In the genomic region with DNA sequence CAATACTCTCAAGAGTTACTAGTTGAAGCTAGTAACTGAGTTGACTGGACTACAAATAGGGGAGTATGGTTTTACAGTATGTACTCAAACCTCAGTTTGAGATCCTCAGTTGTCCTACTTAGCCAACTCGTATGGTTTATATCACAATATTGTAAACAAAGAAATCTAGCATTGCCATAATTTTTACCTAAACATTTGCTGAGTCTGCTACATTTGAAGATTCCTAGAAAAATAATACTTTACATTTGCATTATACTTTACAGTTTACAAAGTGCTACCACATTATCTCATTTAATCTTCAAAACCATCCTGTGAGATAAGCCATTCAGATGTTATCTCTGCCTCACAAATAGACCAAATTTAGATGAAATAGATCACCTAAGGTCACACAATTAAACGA, we compare ENCODE assay signal across 18 cellular contexts. TPM values are rescaled to one million over a fixed set of nuclear protein-coding genes. Genes with fewer than 3 reads are reported as not detected.
A peak's percentile ranks its signal among the peaks of the same experiment; 100 is the strongest.
DNase-seq lines count a peak whose midpoint lies in the region; ATAC-seq, FAIRE-seq and TF ChIP-seq lines count a peak whose summit lies in the region.
"Had no signal": no experiment of that assay in that cellular context is flagged by ENCODE, and none has a peak within 500 bp of the region (broad histone marks: within the 10 kb centered on the region; RNA-seq: fewer than 3 reads in every experiment).

No MANE protein-coding gene starts in this region.

- H3K27me3 Mint-ChIP-seq in WTC11 (ENCODE audit: low read depth): no peaks in the 10 kb centered on the region
- H3K27me3 Mint-ChIP-seq: CD4-positive, CD25-positive, alpha-beta regulatory T cell had no signal

- dilution Hi-C loops in IMR-90 (cut with HindIII; ENCODE audit: low sequenced_read_pairs, unreplicated experiment): no loop called here

- peaks cover 55% of the 10 kb centered on the region for H4K20me1 ChIP-seq in IMR-90 (ENCODE audit: insufficient read depth, low read length)

- no peak overlapping the region for H3K56ac ChIP-seq in IMR-90 (ENCODE audit: extremely low read depth, insufficient read depth, low read length)

- H3K9ac ChIP-seq in IMR-90 (ENCODE audit: low read depth, low read length) (no peak overlapping the region), parathyroid adenoma (no peak overlapping the region)
- H3K9ac ChIP-seq: BLaER1 had no signal

- no peaks in the 10 kb centered on the region; the same call in none of the 2 replicates for H3K9me1 ChIP-seq in IMR-90 (ENCODE audit: insufficient read depth, low read length)

- H2AK9ac ChIP-seq in IMR-90 (replicated peaks; ENCODE audit: low read depth, low read length, poor library complexity): no peak overlapping the region

- H2BK20ac ChIP-seq in IMR-90 (ENCODE audit: low read depth, low read length): no peak overlapping the region

- FAIRE-seq in A549 (lab: Jason Lieb, UNC): peak; percentile 32
- FAIRE-seq: D721Med had no signal

- H3K14ac ChIP-seq in IMR-90 (replicated peaks; ENCODE audit: low read depth, low read length): no peak overlapping the region

- WGBS in A549 (ENCODE audit: missing lambda C conversion rate): 70% methylated on average over 2 of the region's 2 CpGs
- no CpG with 5 or more reads among the region's 2 CpGs for WGBS in IMR-90 (ENCODE audit: extremely low coverage in 2 of 2, insufficient read length in 1 of 2), 2 experiments

- H3K9me3 ChIP-seq in A549: no peaks in the 10 kb centered on the region
- H3K9me3 ChIP-seq in IMR-90 (ENCODE audit: control insufficient read depth, insufficient read depth, low read length): no peaks in the 10 kb centered on the region
- no peaks in the 10 kb centered on the region for H3K9me3 ChIP-seq in parathyroid adenoma (ENCODE audit: control insufficient read depth, low read length)
- no peaks in the 10 kb centered on the region for H3K9me3 ChIP-seq in tibial artery
- H3K9me3 ChIP-seq: BLaER1 had no signal

- H3K4me1 ChIP-seq in A549 (peaks cover 17% of the 10 kb centered on the region), IMR-90 (ENCODE audit: control insufficient read depth, insufficient read depth, low read length) (peaks cover 4% of the 10 kb centered on the region; the same call in 1 of the 2 replicates), parathyroid adenoma (peaks cover 12% of the 10 kb centered on the region), tibial artery (peaks cover 0 to 17% (median 11%) of the 10 kb centered on the region in 4 donors)

- DNase-seq in A549 (ENCODE audit: low read depth in 1 of 2, low spot score in 1 of 2) (no peak), IMR-90 (no peak), WTC11 (ENCODE audit: low spot score) (no peak), tibial artery (no peak), NCI-H2081 (lab: John Stamatoyannopoulos, UW) (no peak)
- DNase-seq: 8988T, NCI-H1436, NCI-H187, NCI-H2171 treated with DMSO at 0.1 percent for 48 hours, NCI-H345, NCI-H524, NCI-H774 had no signal

- H4K8ac ChIP-seq in IMR-90 (ENCODE audit: low read depth in 2 of 2, low read length in 2 of 2): no peak overlapping the region

- H3K27ac ChIP-seq in A549 (no peak overlapping the region), IMR-90 (ENCODE audit: insufficient read depth, low read length) (no peak overlapping the region), parathyroid adenoma (no peak overlapping the region), tibial artery (no peak overlapping the region)
- H3K27ac ChIP-seq: BLaER1 had no signal

- POLR2A ChIA-PET in A549 (lab: Yijun Ruan, JAX) (interaction anchor here (1.6 kb wide), 1 partner anchor 36 kb away, joined by 9 read pairs; the partner anchor contains the start of gene NFE2L1), IMR-90 (lab: Charles Lee; ENCODE audit: unreplicated experiment) (no interaction called here), WTC11 (lab: Charles Lee) (interaction anchor here (1.1 kb wide), 1 partner anchor 16 kb away, joined by 3 read pairs; the partner anchor contains the start of gene CBX1)

- ATAC-seq in A549 (no peak), IMR-90 (ENCODE audit: low read depth) (no peak), WTC11 (no peak), GM19395 (IDR thresholded peaks at IDR 0.05; ENCODE audit: unreplicated experiment) (no peak)

- H3K36me3 ChIP-seq in IMR-90 (ENCODE audit: control insufficient read depth, insufficient read depth, low read length) (peaks cover 2% of the 10 kb centered on the region; the same call in 1 of the 2 replicates), parathyroid adenoma (ENCODE audit: control insufficient read depth, insufficient read depth, low read length) (no peaks in the 10 kb centered on the region), tibial artery (no peaks in the 10 kb centered on the region)

- no peak overlapping the region for H2AFZ ChIP-seq in IMR-90 (replicated peaks; ENCODE audit: low read length, poor library complexity)
- no peak overlapping the region for H2AFZ ChIP-seq in parathyroid adenoma

- no peak overlapping the region for H2BK120ac ChIP-seq in IMR-90 (ENCODE audit: low read depth, low read length)

- TF ChIP-seq RAD21 in A549 (conservative IDR thresholded peaks at IDR 0.05 in 1 of 2, IDR thresholded peaks at IDR 0.05 in 1 of 2) (no peak), IMR-90 (IDR thresholded peaks at IDR 0.05; ENCODE audit: low read length) (no peak)

- H2AK5ac ChIP-seq in IMR-90 (ENCODE audit: low read depth, low read length): no peak overlapping the region

- H3K23ac ChIP-seq in IMR-90 (ENCODE audit: low read depth, low read length): 0 out of 2 replicates have a peak overlapping the region, but pooled peaks have one; percentile 38

- H3K79me1 ChIP-seq in IMR-90 (ENCODE audit: low read depth in 1 of 2, low read length in 2 of 2): peaks cover 2 to 61% of the 10 kb centered on the region in 2 experiments; a peak in 3 of 4 replicates

- H3K4me2 ChIP-seq in A549 (no peak overlapping the region), IMR-90 (ENCODE audit: low read depth, low read length) (no peak overlapping the region), parathyroid adenoma (ENCODE audit: low read length) (peak overlapping the region; percentile 59)

- no peak overlapping the region for H3K4me3 Mint-ChIP-seq in WTC11

- H3K9me3 Mint-ChIP-seq in WTC11: no peaks in the 10 kb centered on the region
- H3K9me3 Mint-ChIP-seq: CD4-positive, CD25-positive, alpha-beta regulatory T cell had no signal

- H3K4me1 Mint-ChIP-seq in WTC11: peaks cover 9% of the 10 kb centered on the region; the same call in 1 of the 2 replicates

- no peak for TF ChIP-seq EP300 in A549 (IDR thresholded peaks at IDR 0.05)

- H4K5ac ChIP-seq in IMR-90 (ENCODE audit: low read depth, low read length): no peak overlapping the region

- peaks cover 3% of the 10 kb centered on the region; the same call in 1 of the 2 replicates for H3K36me3 Mint-ChIP-seq in WTC11
- H3K36me3 Mint-ChIP-seq: CD4-positive, CD25-positive, alpha-beta regulatory T cell had no signal

- no peak for TF ChIP-seq POLR2A in A549 (IDR thresholded peaks at IDR 0.05; ENCODE audit: low read length)
- no peak for TF ChIP-seq POLR2A in IMR-90 (IDR thresholded peaks at IDR 0.05; ENCODE audit: low read depth, low read length)

- CTCF ChIA-PET in A549 (lab: Yijun Ruan, JAX) (interaction anchor here (1.0 to 36.2 kb wide), 7 partner anchors 10 to 706 kb away, joined by 3 to 1398 read pairs (median 45); partner anchors contain the start of genes CBX1, COPZ2 and NFE2L1), IMR-90 (lab: Yijun Ruan, JAX) (interaction anchor here (0.6 kb wide), 1 partner anchor 593 kb away, joined by 3 read pairs; no protein-coding TSS in a partner anchor), WTC11 (lab: Charles Lee) (interaction anchor here (1.0 to 1.5 kb wide), 2 partner anchors 17 to 46 kb away, joined by 3 to 7 read pairs; no protein-coding TSS in a partner anchor)

- intact Hi-C loops in IMR-90 (cut with micrococcal nuclease): no loop called here
- intact Hi-C loops in tibial artery (cut with DNase I; ENCODE audit: low total_unique reads): no loop called here

- no peak overlapping the region for H3K18ac ChIP-seq in IMR-90 (ENCODE audit: low read depth, low read length)

- H3K4ac ChIP-seq in IMR-90 (ENCODE audit: low read depth, low read length): no peak overlapping the region

- no peaks in the 10 kb centered on the region for H3K27me3 ChIP-seq in IMR-90 (ENCODE audit: control insufficient read depth, insufficient read depth, low read length)
- H3K27me3 ChIP-seq in parathyroid adenoma (ENCODE audit: control insufficient read depth, insufficient read depth, low read length): no peaks in the 10 kb centered on the region
- no peaks in the 10 kb centered on the region for H3K27me3 ChIP-seq in tibial artery
- H3K27me3 ChIP-seq: BLaER1 had no signal

- in situ Hi-C loops in IMR-90 (cut with MboI; ENCODE audit: low sequenced_read_pairs): no loop called here

- H3K79me2 ChIP-seq in parathyroid adenoma: peaks cover 17% of the 10 kb centered on the region

- BruUV-seq in IMR-90 (replicated peaks; lab: Mats Ljungman, UMichigan): no TSS peak

- H2BK5ac ChIP-seq in IMR-90 (ENCODE audit: low read depth, low read length, poor library complexity, severe bottlenecking): no peak overlapping the region

- H3K27ac Mint-ChIP-seq in WTC11: peak overlapping the region; percentile 53; the same call in 1 of the 2 replicates

- H2BK15ac ChIP-seq in IMR-90 (ENCODE audit: low read depth, low read length): no peak overlapping the region

- H3K4me3 ChIP-seq in A549: no peak overlapping the region
- no peak overlapping the region for H3K4me3 ChIP-seq in IMR-90 (ENCODE audit: insufficient read depth, low read depth, low read length)
- no peak overlapping the region for H3K4me3 ChIP-seq in parathyroid adenoma (ENCODE audit: low read depth, low read length)
- H3K4me3 ChIP-seq in tibial artery: no peak overlapping the region
- H3K4me3 ChIP-seq: BLaER1 had no signal

- no peak overlapping the region for H4K91ac ChIP-seq in IMR-90 (ENCODE audit: insufficient read depth, low read depth, low read length)

- TF ChIP-seq CTCF in A549 (IDR thresholded peaks at IDR 0.05) (no peak), IMR-90 (conservative IDR thresholded peaks at IDR 0.05; ENCODE audit: low read depth, low read length) (no peak), WTC11 (IDR thresholded peaks at IDR 0.05) (no peak), parathyroid adenoma (IDR thresholded peaks at IDR 0.05) (no peak), tibial artery (IDR thresholded peaks at IDR 0.05) (no peak)

RNA-seq across cellular contexts. Expression of gene CBX1, which starts 16.3 kb away (rescaled TPM):
- polyA plus RNA-seq in A549 (2011; rRNA removed) (69.6 and 84.4 TPM in 2 replicates), A549 (2017; fragmentation: RNase III; extraction: RNeasy Plus Mini Kit Qiagen cat#74134 plus additional on column Dnase treatment) (155 to 173 TPM (median 170 TPM) in 3 replicates), IMR-90 (2012; rRNA removed) (42.9 and 54.9 TPM in 2 replicates)
- 44.2 and 49.1 TPM in 2 replicates for polyA plus RNA-seq in A549 (2012; cell fraction: cytosol; rRNA removed)
- polyA plus RNA-seq in A549 (2012; cell fraction: nucleus; rRNA removed): 9.9 and 14.7 TPM in 2 replicates
- polyA minus RNA-seq in A549 (2011; rRNA and poly(A)+ RNA removed): 12.4 and 12.7 TPM in 2 replicates
- total RNA-seq in IMR-90 (2012; rRNA removed) (35.0 and 52.2 TPM in 2 replicates), WTC11 (2021) (162 to 167 TPM (median 165 TPM) in 3 replicates)
- polyA plus RNA-seq in IMR-90 (2012; cell fraction: cytosol; rRNA removed): 12.5 and 21.0 TPM in 2 replicates
- 3.3 and 19.8 TPM in 2 replicates for polyA plus RNA-seq in IMR-90 (2012; cell fraction: nucleus; rRNA removed; ENCODE audit: low replicate concordance)

RNA-seq across cellular contexts. Expression of gene SNX11, which starts 22.6 kb away (rescaled TPM):
- polyA plus RNA-seq in A549 (2011; rRNA removed): 28.4 and 30.9 TPM in 2 replicates
- polyA plus RNA-seq in A549 (2012; cell fraction: cytosol; rRNA removed): 13.8 and 17.9 TPM in 2 replicates
- 9.8 and 18.7 TPM in 2 replicates for polyA plus RNA-seq in A549 (2012; cell fraction: nucleus; rRNA removed)
- polyA plus RNA-seq in A549 (2017; fragmentation: RNase III; extraction: RNeasy Plus Mini Kit Qiagen cat#74134 plus additional on column Dnase treatment): 22.2 to 23.5 TPM (median 22.3 TPM) in 3 replicates
- polyA minus RNA-seq in A549 (2011; rRNA and poly(A)+ RNA removed): 22.6 and 29.9 TPM in 2 replicates
- 11.7 and 14.7 TPM in 2 replicates for total RNA-seq in IMR-90 (2012; rRNA removed)
- polyA plus RNA-seq in IMR-90 (2012; rRNA removed): 12.5 and 16.9 TPM in 2 replicates
- 6.7 and 13.4 TPM in 2 replicates for polyA plus RNA-seq in IMR-90 (2012; cell fraction: cytosol; rRNA removed)
- 7.7 and 17.2 TPM in 2 replicates for polyA plus RNA-seq in IMR-90 (2012; cell fraction: nucleus; rRNA removed; ENCODE audit: low replicate concordance)
- 19.3 to 24.5 TPM (median 20.1 TPM) in 3 replicates for total RNA-seq in WTC11 (2021)

RNA-seq across cellular contexts. Expression of gene NFE2L1, which starts 36.8 kb away (rescaled TPM):
- 241 and 283 TPM in 2 replicates for polyA plus RNA-seq in A549 (2011; rRNA removed)
- 75.7 and 97.7 TPM in 2 replicates for polyA plus RNA-seq in A549 (2012; cell fraction: cytosol; rRNA removed)
- polyA plus RNA-seq in A549 (2012; cell fraction: nucleus; rRNA removed): 151 and 159 TPM in 2 replicates
- polyA plus RNA-seq in A549 (2017; fragmentation: RNase III; extraction: RNeasy Plus Mini Kit Qiagen cat#74134 plus additional on column Dnase treatment): 104 to 111 TPM (median 108 TPM) in 3 replicates
- polyA minus RNA-seq in A549 (2011; rRNA and poly(A)+ RNA removed): 151 and 163 TPM in 2 replicates
- total RNA-seq in IMR-90 (2012; rRNA removed): 35.6 and 42.8 TPM in 2 replicates
- 122 and 125 TPM in 2 replicates for polyA plus RNA-seq in IMR-90 (2012; rRNA removed)
- polyA plus RNA-seq in IMR-90 (2012; cell fraction: cytosol; rRNA removed): 97.7 and 130 TPM in 2 replicates
- polyA plus RNA-seq in IMR-90 (2012; cell fraction: nucleus; rRNA removed; ENCODE audit: low replicate concordance): 91.5 and 108 TPM in 2 replicates
- 130 to 149 TPM (median 131 TPM) in 3 replicates for total RNA-seq in WTC11 (2021)

RNA-seq across cellular contexts. Expression of gene COPZ2, which starts 47.3 kb away (rescaled TPM):
- polyA plus RNA-seq in A549 (2011; rRNA removed) (19.1 and 19.3 TPM in 2 replicates), A549 (2017; fragmentation: RNase III; extraction: RNeasy Plus Mini Kit Qiagen cat#74134 plus additional on column Dnase treatment) (10.6 to 11.0 TPM (median 10.9 TPM) in 3 replicates), IMR-90 (2012; rRNA removed) (86.1 and 89.4 TPM in 2 replicates)
- polyA plus RNA-seq in A549 (2012; cell fraction: cytosol; rRNA removed): 12.3 and 13.7 TPM in 2 replicates
- polyA plus RNA-seq in A549 (2012; cell fraction: nucleus; rRNA removed): 7.1 and 11.4 TPM in 2 replicates
- polyA minus RNA-seq in A549 (2011; rRNA and poly(A)+ RNA removed): 12.7 and 13.4 TPM in 2 replicates
- total RNA-seq in IMR-90 (2012; rRNA removed) (41.0 and 60.5 TPM in 2 replicates), WTC11 (2021) (0.37 to 0.44 TPM in 2 of 3 replicates, not detected in the other)
- 49.6 and 126 TPM in 2 replicates for polyA plus RNA-seq in IMR-90 (2012; cell fraction: cytosol; rRNA removed)
- 26.4 and 100 TPM in 2 replicates for polyA plus RNA-seq in IMR-90 (2012; cell fraction: nucleus; rRNA removed; ENCODE audit: low replicate concordance)
- total RNA-seq: G401 had no signal
